8 cellular contexts compared by ENCODE assay signal in genomic region chr14:101731187-101732080, GRCh38. TPM values are rescaled to one million over a fixed set of nuclear protein-coding genes. Genes with fewer than 3 reads are reported as not detected.
DNase-seq lines count a peak whose midpoint lies in the region; ATAC-seq, FAIRE-seq and TF ChIP-seq lines count a peak whose summit lies in the region.

No MANE protein-coding gene starts in this region.

- no peaks in the 10 kb centered on the region for H3K27me3 Mint-ChIP-seq in activated naive CD4-positive, alpha-beta T cell treated with anti-CD3 and anti-CD28 coated beads, Interleukin-2, amount 50 U/mL, for 24 hours

- DNase-seq in DMS53 (lab: John Stamatoyannopoulos, UW) = peak; percentile 90
- peak; percentile 96 for DNase-seq in SIG-M5 (lab: John Stamatoyannopoulos, UW)
- DNase-seq in left cardiac atrium = peak; percentile 73
- DNase-seq in small intestine = peak; percentile 99
- DNase-seq in GM19240 (ENCODE audit: insufficient read length, low spot score) = no peak

- H2AFZ ChIP-seq in Loucy (ENCODE audit: low read length) = no peak overlapping the region; the same call in 1 of the 2 replicates

- H3K27me3 ChIP-seq in Loucy (ENCODE audit: insufficient read depth, low read length, poor library complexity, severe bottlenecking) (peaks cover 94% of the 10 kb centered on the region), small intestine (ENCODE audit: control insufficient read depth in 2 of 2, insufficient read depth in 2 of 2, low read length in 2 of 2) (no peaks in the 10 kb centered on the region)

- H3K9ac ChIP-seq in Loucy (ENCODE audit: low read depth, low read length, poor library complexity, severe bottlenecking) = no peak overlapping the region

- peak overlapping the region; percentile 98 to 99 for H3K27ac ChIP-seq in small intestine (ENCODE audit: low read depth in 1 of 2, low read length in 1 of 2)

- peak overlapping the region; percentile 89 for H3K27ac Mint-ChIP-seq in activated naive CD4-positive, alpha-beta T cell treated with anti-CD3 and anti-CD28 coated beads, Interleukin-2, amount 50 U/mL, for 24 hours

- no peaks in the 10 kb centered on the region for H3K9me3 Mint-ChIP-seq in activated naive CD4-positive, alpha-beta T cell treated with anti-CD3 and anti-CD28 coated beads, Interleukin-2, amount 50 U/mL, for 24 hours

- no peak overlapping the region for H3K4me3 ChIP-seq in Loucy (ENCODE audit: low read length, poor library complexity, severe bottlenecking)
- peak overlapping the region in 1 of 2 donors; percentile 10 for H3K4me3 ChIP-seq in small intestine (ENCODE audit: low read depth in 1 of 2, low read length in 2 of 2)

- H3K9me3 ChIP-seq in Loucy (ENCODE audit: insufficient read depth, low read depth, low read length) = no peaks in the 10 kb centered on the region
- H3K9me3 ChIP-seq in small intestine (ENCODE audit: control insufficient read depth, low read depth) = no peaks in the 10 kb centered on the region

- H3F3A ChIP-seq in Loucy (ENCODE audit: low read depth) = no peaks in the 10 kb centered on the region

- H3K4me2 ChIP-seq in Loucy (ENCODE audit: low read depth, low read length, poor library complexity, severe bottlenecking) = peak overlapping the region; percentile 20

- no peaks in the 10 kb centered on the region for H3K79me2 ChIP-seq in Loucy (ENCODE audit: insufficient read depth, low read length)

- H3K36me3 Mint-ChIP-seq in activated naive CD4-positive, alpha-beta T cell treated with anti-CD3 and anti-CD28 coated beads, Interleukin-2, amount 50 U/mL, for 24 hours = no peaks in the 10 kb centered on the region

- H3K4me1 ChIP-seq in Loucy (ENCODE audit: insufficient read depth, low read length, poor library complexity, severe bottlenecking) = peaks cover 8% of the 10 kb centered on the region
- H3K4me1 ChIP-seq in small intestine (ENCODE audit: control insufficient read depth in 2 of 2, insufficient read depth in 1 of 2, low read depth in 1 of 2, low read length in 1 of 2) = peaks cover 0 to 2% of the 10 kb centered on the region in 2 donors

- H3K4me1 Mint-ChIP-seq in activated naive CD4-positive, alpha-beta T cell treated with anti-CD3 and anti-CD28 coated beads, Interleukin-2, amount 50 U/mL, for 24 hours = peaks cover 67% of the 10 kb centered on the region

- ATAC-seq in GM21825 (IDR thresholded peaks at IDR 0.05; ENCODE audit: unreplicated experiment) (peak; percentile 80), left cardiac atrium (peak; percentile 83 to 93)

- intact Hi-C loops in left cardiac atrium (cut with DNase I) = no loop called here

- H3K4me3 Mint-ChIP-seq in activated naive CD4-positive, alpha-beta T cell treated with anti-CD3 and anti-CD28 coated beads, Interleukin-2, amount 50 U/mL, for 24 hours = peak overlapping the region; percentile 81

- H4K20me1 ChIP-seq in Loucy (ENCODE audit: insufficient read depth, low read length, poor library complexity, severe bottlenecking) = no peaks in the 10 kb centered on the region

- TF ChIP-seq CTCF in Loucy (conservative IDR thresholded peaks at IDR 0.05; ENCODE audit: low read length) = no peak

- WGBS in small intestine, 3 donors = 5 to 11% (median 5%) methylated on average over 16 of the region's 16 CpGs

- no peak for FAIRE-seq in small intestine (lab: Jason Lieb, UNC)

- H3K36me3 ChIP-seq in Loucy (ENCODE audit: insufficient read depth, low read length) (no peaks in the 10 kb centered on the region), small intestine (ENCODE audit: control insufficient read depth in 2 of 2, insufficient read depth in 2 of 2, low read length in 2 of 2) (no peaks in the 10 kb centered on the region)

- H3K9me2 ChIP-seq in Loucy (replicated peaks; ENCODE audit: low read depth, low read length) = no peaks in the 10 kb centered on the region

RNA-seq across cellular contexts. Expression of gene PPP2R5C, which starts 30.1 kb away (rescaled TPM):
- total RNA-seq in left cardiac atrium = 100 to 1,000 TPM; 126 to 142 TPM
- polyA plus RNA-seq in small intestine = 10 to 100 TPM; 59.6 to 77.2 (median 71.3) TPM
